In the genomic region with DNA sequence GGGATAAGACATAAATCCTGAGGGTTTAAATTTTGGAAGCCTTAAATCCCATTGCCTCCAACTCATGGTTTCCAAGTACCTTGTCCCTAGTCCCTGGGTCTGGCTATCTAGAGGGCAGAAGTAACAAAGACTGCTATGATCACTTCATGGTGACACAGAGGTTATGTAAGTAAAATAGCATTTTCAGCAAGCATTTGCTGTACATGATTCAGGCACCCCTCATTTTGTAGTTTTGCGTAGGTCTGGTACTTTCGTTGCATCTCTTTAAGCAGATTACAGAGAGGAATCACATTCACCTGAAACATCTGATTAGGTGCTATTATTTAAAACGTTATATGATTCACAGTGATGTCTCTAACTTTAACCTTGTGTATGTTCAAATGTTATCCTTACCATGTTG, we compare ENCODE assay signal across 2 cellular contexts.
"Had no signal": no experiment of that assay in that cellular context is flagged by ENCODE, and none has a peak within 500 bp of the region (broad histone marks: within the 10 kb centered on the region; RNA-seq: fewer than 3 reads in every experiment).

No MANE protein-coding gene starts in this region.

- DNase-seq: GDM1, GF-D8 had no signal
